ENCODE assay signal across 1 cellular context in genomic region chr6:150705392-150705791, GRCh38.
TF ChIP-seq lines count a peak whose summit lies in the region.

No MANE protein-coding gene starts in this region.

TF ChIP-seq in HEK293, 187 proteins besides CTCF, POLR2A, EP300 and RAD21 (continued from another document):
- peak; percentile 51; the same call in 1 of the 2 replicates for TF ChIP-seq EGR2 (tag by site-specific recombination; IDR thresholded peaks at IDR 0.05; ENCODE audit: low read depth)
- TF ChIP-seq, protein P1, sequence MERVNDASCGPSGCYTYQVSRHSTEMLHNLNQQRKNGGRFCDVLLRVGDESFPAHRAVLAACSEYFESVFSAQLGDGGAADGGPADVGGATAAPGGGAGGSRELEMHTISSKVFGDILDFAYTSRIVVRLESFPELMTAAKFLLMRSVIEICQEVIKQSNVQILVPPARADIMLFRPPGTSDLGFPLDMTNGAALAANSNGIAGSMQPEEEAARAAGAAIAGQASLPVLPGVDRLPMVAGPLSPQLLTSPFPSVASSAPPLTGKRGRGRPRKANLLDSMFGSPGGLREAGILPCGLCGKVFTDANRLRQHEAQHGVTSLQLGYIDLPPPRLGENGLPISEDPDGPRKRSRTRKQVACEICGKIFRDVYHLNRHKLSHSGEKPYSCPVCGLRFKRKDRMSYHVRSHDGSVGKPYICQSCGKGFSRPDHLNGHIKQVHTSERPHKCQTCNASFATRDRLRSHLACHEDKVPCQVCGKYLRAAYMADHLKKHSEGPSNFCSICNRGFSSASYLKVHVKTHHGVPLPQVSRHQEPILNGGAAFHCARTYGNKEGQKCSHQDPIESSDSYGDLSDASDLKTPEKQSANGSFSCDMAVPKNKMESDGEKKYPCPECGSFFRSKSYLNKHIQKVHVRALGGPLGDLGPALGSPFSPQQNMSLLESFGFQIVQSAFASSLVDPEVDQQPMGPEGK (tag by site-specific recombination; IDR thresholded peaks at IDR 0.05) = 0 out of 2 replicates have a peak, but pooled peaks have one; percentile 22
TF ChIP-seq in HEK293: peak in this region for 4.
